26 cellular contexts compared by ENCODE assay signal in genomic region chr15:69433831-69434230, GRCh38.
"Had no signal": no experiment of that assay in that cellular context is flagged by ENCODE, and none has a peak within 500 bp of the region (broad histone marks: within the 10 kb centered on the region; RNA-seq: fewer than 3 reads in every experiment).

No MANE protein-coding gene starts in this region.

- H3K4me1 Mint-ChIP-seq: stimulated activated effector memory CD8-positive, alpha-beta T cell treated with anti-CD3 and anti-CD28 coated beads, Interleukin-12 subunit alpha, Interleukin-12 subunit beta, amount 100 ng/mL, for 72 hours; stimulated activated memory B cell treated with anti-CD40 and anti-IgM and Interleukin-4, amounts not matched to agents 10 μg/mL and 1 μg/mL and 100 μg/mL, for 72 hours; stimulated activated naive B cell treated with anti-CD40 and anti-IgM and Interleukin-4, amounts not matched to agents 10 μg/mL and 1 μg/mL and 100 μg/mL, for 72 hours; stimulated activated naive CD8-positive, alpha-beta T cell treated with anti-CD3 and anti-CD28 coated beads, Interleukin-15, amount 100 ng/mL, for 72 hours had no signal

- H3K36me3 ChIP-seq: stomach, suprapubic skin, thyroid gland, tibial nerve, upper lobe of left lung, upper lobe of right lung had no signal

- H3K4me1 ChIP-seq: suprapubic skin, testis, thyroid gland, tibial artery, tibial nerve, transverse colon, upper lobe of left lung, upper lobe of right lung had no signal

- H3K27me3 Mint-ChIP-seq: stimulated activated memory B cell treated with anti-CD40 and anti-IgM and Interleukin-4, amounts not matched to agents 10 μg/mL and 1 μg/mL and 100 μg/mL, for 72 hours; stimulated activated naive B cell treated with anti-CD40 and anti-IgM and Interleukin-4, amounts not matched to agents 10 μg/mL and 1 μg/mL and 100 μg/mL, for 72 hours; stimulated activated naive CD8-positive, alpha-beta T cell treated with anti-CD3 and anti-CD28 coated beads, Interleukin-15, amount 100 ng/mL, for 72 hours; stimulated activated naive CD8-positive, alpha-beta T cell treated with anti-CD3 and anti-CD28 coated beads, Interleukin-15, Interleukin-2, amounts not matched to agents 100 ng/mL and 50 ng/mL, for 24 hours; type B pancreatic cell had no signal

- H3K27ac ChIP-seq: stomach, suprapubic skin, testis, thoracic aorta, thyroid gland, tibial artery, tibial nerve, transverse colon, upper lobe of left lung, upper lobe of right lung had no signal

- H3K4me3 ChIP-seq: stomach, suprapubic skin, testis, thoracic aorta, thyroid gland, tibial artery, tibial nerve, transverse colon, upper lobe of left lung, upper lobe of right lung had no signal

- ATAC-seq: stimulated activated effector memory CD8-positive, alpha-beta T cell treated with anti-CD3 and anti-CD28 coated beads, Interleukin-12 subunit alpha, Interleukin-12 subunit beta, amount 100 ng/mL, for 72 hours; stimulated activated memory B cell treated with anti-CD40 and anti-IgM and Interleukin-4, amounts not matched to agents 10 μg/mL and 1 μg/mL and 100 μg/mL, for 72 hours; stimulated activated naive B cell treated with anti-CD40 and anti-IgM and Interleukin-4, amounts not matched to agents 10 μg/mL and 1 μg/mL and 100 μg/mL, for 72 hours; stimulated activated naive CD8-positive, alpha-beta T cell treated with anti-CD3 and anti-CD28 coated beads, Interleukin-15, amount 100 ng/mL, for 72 hours; stimulated activated naive CD8-positive, alpha-beta T cell treated with anti-CD3 and anti-CD28 coated beads, Interleukin-15, Interleukin-2, amounts not matched to agents 100 U/mL and 50 U/mL, for 24 hours had no signal

- H3K4me3 Mint-ChIP-seq: stimulated activated effector memory CD8-positive, alpha-beta T cell treated with anti-CD3 and anti-CD28 coated beads, Interleukin-12 subunit alpha, Interleukin-12 subunit beta, amount 100 ng/mL, for 72 hours; stimulated activated memory B cell treated with anti-CD40 and anti-IgM and Interleukin-4, amounts not matched to agents 10 μg/mL and 1 μg/mL and 100 μg/mL, for 72 hours; stimulated activated naive B cell treated with anti-CD40 and anti-IgM and Interleukin-4, amounts not matched to agents 10 μg/mL and 1 μg/mL and 100 μg/mL, for 72 hours; stimulated activated naive CD8-positive, alpha-beta T cell treated with anti-CD3 and anti-CD28 coated beads, Interleukin-15, amount 100 ng/mL, for 72 hours; stimulated activated naive CD8-positive, alpha-beta T cell treated with anti-CD3 and anti-CD28 coated beads, Interleukin-15, Interleukin-2, amounts not matched to agents 100 ng/mL and 50 ng/mL, for 24 hours; type B pancreatic cell had no signal

- DNase-seq: stimulated activated CD4-positive, alpha-beta T cell treated with anti-CD3 and anti-CD28 coated beads, Interleukin-2, amount 100 ng/mL, for 24 hours; stimulated activated CD4-positive, alpha-beta T cell treated with anti-CD3 and anti-CD28 coated beads, Interleukin-2, amount 100 ng/mL, for 48 hours; stimulated activated CD4-positive, alpha-beta T cell treated with anti-CD3 and anti-CD28 coated beads, Interleukin-4, amount 100 ng/mL, for 1 hour; stimulated activated CD4-positive, alpha-beta T cell treated with anti-CD3 and anti-CD28 coated beads, Interleukin-4, amount 100 ng/mL, for 24 hours; stimulated activated CD4-positive, alpha-beta T cell treated with anti-CD3 and anti-CD28 coated beads, Interleukin-4, amount 100 ng/mL, for 4 hours; stimulated activated CD8-positive, alpha-beta memory T cell treated with anti-CD3 and anti-CD28 coated beads, Interleukin-4, amount 100 ng/mL, for 48 hours; stimulated activated naive B cell treated with anti-CD40 and anti-IgM and Interleukin-4, amounts not matched to agents 10 μg/mL and 1 μg/mL and 100 μg/mL, for 72 hours; stimulated activated naive CD4-positive, alpha-beta T cell; stimulated activated naive CD4-positive, alpha-beta T cell treated with Interleukin-2 at 50 U/mL for 16 hours; stimulated activated naive CD8-positive, alpha-beta T cell treated with anti-CD3 and anti-CD28 coated beads, Interleukin-15, amount 100 ng/mL, for 72 hours; stimulated activated naive CD8-positive, alpha-beta T cell treated with anti-CD3 and anti-CD28 coated beads, Interleukin-15, Interleukin-2, amounts not matched to agents 100 U/mL and 50 U/mL, for 24 hours; stomach; testis; thyroid gland; tibial artery; transverse colon; trophoblast cell; upper lobe of left lung; upper lobe of right lung had no signal

- H3K9me3 ChIP-seq: stomach, suprapubic skin, testis, thoracic aorta, thyroid gland, tibial artery, tibial nerve, transverse colon, upper lobe of left lung, upper lobe of right lung had no signal

- H3K9me3 Mint-ChIP-seq: stimulated activated effector memory CD8-positive, alpha-beta T cell treated with anti-CD3 and anti-CD28 coated beads, Interleukin-12 subunit alpha, Interleukin-12 subunit beta, amount 100 ng/mL, for 72 hours; stimulated activated memory B cell treated with anti-CD40 and anti-IgM and Interleukin-4, amounts not matched to agents 10 μg/mL and 1 μg/mL and 100 μg/mL, for 72 hours; stimulated activated naive B cell treated with anti-CD40 and anti-IgM and Interleukin-4, amounts not matched to agents 10 μg/mL and 1 μg/mL and 100 μg/mL, for 72 hours; stimulated activated naive CD8-positive, alpha-beta T cell treated with anti-CD3 and anti-CD28 coated beads, Interleukin-15, amount 100 ng/mL, for 72 hours; stimulated activated naive CD8-positive, alpha-beta T cell treated with anti-CD3 and anti-CD28 coated beads, Interleukin-15, Interleukin-2, amounts not matched to agents 100 ng/mL and 50 ng/mL, for 24 hours; type B pancreatic cell had no signal

- H3K27me3 ChIP-seq: stomach, suprapubic skin, testis, thyroid gland, tibial artery, tibial nerve, transverse colon, upper lobe of left lung, upper lobe of right lung had no signal

- H3K27ac Mint-ChIP-seq: stimulated activated effector memory CD8-positive, alpha-beta T cell treated with anti-CD3 and anti-CD28 coated beads, Interleukin-12 subunit alpha, Interleukin-12 subunit beta, amount 100 ng/mL, for 72 hours; stimulated activated memory B cell treated with anti-CD40 and anti-IgM and Interleukin-4, amounts not matched to agents 10 μg/mL and 1 μg/mL and 100 μg/mL, for 72 hours; stimulated activated naive B cell treated with anti-CD40 and anti-IgM and Interleukin-4, amounts not matched to agents 10 μg/mL and 1 μg/mL and 100 μg/mL, for 72 hours; stimulated activated naive CD8-positive, alpha-beta T cell treated with anti-CD3 and anti-CD28 coated beads, Interleukin-15, amount 100 ng/mL, for 72 hours; stimulated activated naive CD8-positive, alpha-beta T cell treated with anti-CD3 and anti-CD28 coated beads, Interleukin-15, Interleukin-2, amounts not matched to agents 100 ng/mL and 50 ng/mL, for 24 hours; type B pancreatic cell had no signal
